ENCODE assay signal across 12 cellular contexts in the genomic region with DNA sequence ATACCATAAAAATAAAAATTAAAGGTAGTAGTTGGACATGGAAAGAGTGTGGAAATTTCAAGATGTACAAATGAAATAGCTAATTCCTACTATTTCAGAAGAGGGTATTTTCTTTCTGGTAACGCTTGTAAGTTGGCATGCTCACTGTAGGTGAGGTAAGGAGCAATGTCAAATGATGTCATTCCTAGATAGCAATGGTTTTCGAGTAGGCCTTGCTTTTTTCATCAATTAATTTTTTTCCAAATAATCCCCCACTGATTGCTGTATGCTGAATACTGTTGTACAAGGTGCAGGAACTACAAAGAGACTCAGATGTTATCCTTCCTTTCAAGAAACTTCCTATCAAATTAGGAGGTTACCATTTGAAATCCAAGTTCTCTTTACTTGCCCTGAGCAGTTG. TPM values are rescaled to one million over a fixed set of nuclear protein-coding genes. Genes with fewer than 3 reads are reported as not detected.
DNase-seq lines count a peak whose midpoint lies in the region; ATAC-seq and TF ChIP-seq lines count a peak whose summit lies in the region.
"Had no signal": no experiment of that assay in that cellular context is flagged by ENCODE, and none has a peak within 500 bp of the region (broad histone marks: within the 10 kb centered on the region; RNA-seq: fewer than 3 reads in every experiment).

No MANE protein-coding gene starts in this region.

- no peaks in the 10 kb centered on the region for H3K9me3 ChIP-seq in left ventricle myocardium inferior (replicated peaks)
- no peaks in the 10 kb centered on the region for H3K9me3 ChIP-seq in left lung

- H3K4me3 ChIP-seq in left ventricle myocardium inferior (peak overlapping the region; percentile 70), left lung (no peak overlapping the region)

- H3K4me1 ChIP-seq in left ventricle myocardium inferior (peaks cover 44% of the 10 kb centered on the region), left lung (peaks cover 0 to 9% of the 10 kb centered on the region in 2 donors)

- intact Hi-C loops in left ventricle myocardium inferior (cut with micrococcal nuclease): no loop called here
- intact Hi-C loops in cardiac septum (cut with DNase I): loop anchor here (5.0 kb wide), 1 partner anchor 310 kb away; the partner anchor contains the start of gene ZNF131
- intact Hi-C loops in left lung (cut with DNase I): loop anchor here in 1 of 2 donors (10.0 kb wide), 1 partner anchor 62 kb away; no protein-coding TSS in a partner anchor

- TF ChIP-seq CTCF in left ventricle myocardium inferior (IDR thresholded peaks at IDR 0.05; ENCODE audit: borderline replicate concordance): no peak
- no peak for TF ChIP-seq CTCF in left lung (IDR thresholded peaks at IDR 0.05)

- peak overlapping the region; percentile 95 for H3K27ac ChIP-seq in left ventricle myocardium inferior (replicated peaks)
- H3K27ac ChIP-seq in left lung: peak overlapping the region; percentile 64 to 84

- no peak for ATAC-seq in left lung
- no peak for ATAC-seq in GM18858 (IDR thresholded peaks at IDR 0.05; ENCODE audit: unreplicated experiment)
- ATAC-seq: stimulated activated naive B cell treated with anti-CD40 and anti-IgM and Interleukin-4, amounts not matched to agents 10 μg/mL and 1 μg/mL and 100 μg/mL, for 72 hours had no signal

- DNase-seq in left ventricle myocardium inferior (no peak), cardiac septum (ENCODE audit: low spot score) (no peak), left lung (no peak), retina (peak; percentile 9), GM19240 (ENCODE audit: insufficient read length, low spot score) (no peak), HUDEP-2 (lab: John Stamatoyannopoulos, UW; ENCODE audit: unreplicated experiment in 76 of 76) (no peak), NCI-H1417 treated with DMSO at 0.1 percent for 48 hours (lab: John Stamatoyannopoulos, UW) (no peak)
- DNase-seq: activated gamma-delta T cell; NCI-H2171; stimulated activated naive B cell treated with anti-CD40 and anti-IgM and Interleukin-4, amounts not matched to agents 10 μg/mL and 1 μg/mL and 100 μg/mL, for 72 hours had no signal

- peaks cover 3% of the 10 kb centered on the region for H3K36me3 ChIP-seq in left ventricle myocardium inferior
- no peaks in the 10 kb centered on the region for H3K36me3 ChIP-seq in left lung

- H3K27me3 ChIP-seq in left ventricle myocardium inferior (ENCODE audit: low read depth) (no peaks in the 10 kb centered on the region), left lung (no peaks in the 10 kb centered on the region)

RNA-seq across cellular contexts. Expression of gene SELENOP, which starts 0.9 kb away (rescaled TPM):
- total RNA-seq in left ventricle myocardium inferior (213 TPM), cardiac septum (149 TPM), left lung (100 to 1,000 TPM; 605 to 636 TPM)
- total RNA-seq: activated CD8-positive, alpha-beta memory T cell treated with anti-CD3 and anti-CD28 coated beads for 36 hours had no signal

RNA-seq across cellular contexts. Expression of gene CCDC152, which starts 56.0 kb away (rescaled TPM):
- 0.80 TPM for total RNA-seq in left ventricle myocardium inferior
- total RNA-seq in cardiac septum: 1.0 TPM
- total RNA-seq in left lung: 1 to 10 TPM in 1 of 2 donors, under 1 TPM in 1; 0.96 to 1.2 TPM
